ENCODE assay signal across 19 cellular contexts in the genomic region with DNA sequence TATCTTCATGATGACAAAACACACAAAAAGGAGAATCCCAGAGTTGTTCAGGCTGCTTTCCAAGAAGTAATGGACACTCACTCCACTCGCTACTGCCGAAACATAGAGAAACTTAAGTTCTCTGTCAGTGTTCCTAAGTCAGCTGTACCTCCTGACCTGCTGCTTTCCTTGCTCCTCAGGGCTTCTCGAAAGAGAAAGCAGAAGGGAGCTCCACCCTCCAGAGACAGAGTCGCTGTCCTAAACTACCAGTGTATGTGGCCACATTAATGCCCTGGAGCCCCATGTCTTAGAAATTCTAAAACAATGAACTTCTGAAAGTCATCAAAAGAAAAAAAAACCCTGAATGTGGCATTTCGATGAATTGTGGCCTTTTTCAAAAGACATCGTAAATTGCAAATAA.
DNase-seq lines count a peak whose midpoint lies in the region; ATAC-seq, FAIRE-seq and TF ChIP-seq lines count a peak whose summit lies in the region.
"Had no signal": no experiment of that assay in that cellular context is flagged by ENCODE, and none has a peak within 500 bp of the region (broad histone marks: within the 10 kb centered on the region; RNA-seq: fewer than 3 reads in every experiment).

No MANE protein-coding gene starts in this region.

- peak overlapping the region; percentile 71 for H2AFZ ChIP-seq in neural progenitor cell (replicated peaks)
- H2AFZ ChIP-seq: GM23248 had no signal

- 45% methylated on average over 6 of the region's 6 CpGs for WGBS in A549 (ENCODE audit: missing lambda C conversion rate)
- WGBS in heart left ventricle, 4 donors: 86 to 90% (median 88%) methylated on average over 6 of the region's 6 CpGs

- no peak for FAIRE-seq in A549 (lab: Jason Lieb, UNC)
- FAIRE-seq: HepG2, HTR-8/SVneo had no signal

- peaks cover 9% of the 10 kb centered on the region for H3K4me1 Mint-ChIP-seq in neural progenitor cell
- H3K4me1 Mint-ChIP-seq: B cell had no signal

- 0 out of 3 replicates have a peak overlapping the region, but pooled peaks have one; percentile 30 for H3K4me2 ChIP-seq in A549
- H3K4me2 ChIP-seq in neural progenitor cell: no peak overlapping the region
- H3K4me2 ChIP-seq: KMS-11 had no signal

- TF ChIP-seq POLR2A in A549 (IDR thresholded peaks at IDR 0.05; ENCODE audit: low read length) (no peak), heart left ventricle (IDR thresholded peaks at IDR 0.05) (no peak)

- H3K9me3 ChIP-seq in A549 (no peaks in the 10 kb centered on the region), neural progenitor cell (ENCODE audit: low read depth) (no peaks in the 10 kb centered on the region), heart left ventricle (no peaks in the 10 kb centered on the region)

- no peak overlapping the region for H3K27ac Mint-ChIP-seq in neural progenitor cell
- H3K27ac Mint-ChIP-seq: B cell; CD4-positive, alpha-beta T cell had no signal

- no peaks in the 10 kb centered on the region for H3K36me3 ChIP-seq in neural progenitor cell
- H3K36me3 ChIP-seq in heart left ventricle: no peaks in the 10 kb centered on the region

- ATAC-seq in A549: no peak
- ATAC-seq in heart left ventricle: no peak
- no peak for ATAC-seq in HG03571 (IDR thresholded peaks at IDR 0.05; ENCODE audit: unreplicated experiment)
- ATAC-seq: HepG2 had no signal

- no peak for TF ChIP-seq CTCF in A549 (IDR thresholded peaks at IDR 0.05)
- TF ChIP-seq CTCF in neural progenitor cell (IDR thresholded peaks at IDR 0.05): no peak
- no peak for TF ChIP-seq CTCF in foreskin fibroblast (IDR thresholded peaks at IDR 0.05; ENCODE audit: low read depth, low read length)
- TF ChIP-seq CTCF in heart left ventricle (IDR thresholded peaks at IDR 0.05): no peak

- H3K4me3 ChIP-seq in A549: no peak overlapping the region
- H3K4me3 ChIP-seq in neural progenitor cell: no peak overlapping the region
- no peak overlapping the region for H3K4me3 ChIP-seq in foreskin fibroblast (ENCODE audit: low read depth in 1 of 2, low read length in 2 of 2)
- no peak overlapping the region for H3K4me3 ChIP-seq in heart left ventricle
- H3K4me3 ChIP-seq: GM23248 had no signal

- intact Hi-C loops in heart left ventricle (cut with DNase I): no loop called here

- H3K27ac ChIP-seq in A549 (no peak overlapping the region), neural progenitor cell (no peak overlapping the region), heart left ventricle (no peak overlapping the region)
- H3K27ac ChIP-seq: GM23248, KMS-11 had no signal

- no peak for TF ChIP-seq RAD21 in A549 (conservative IDR thresholded peaks at IDR 0.05 in 1 of 2, IDR thresholded peaks at IDR 0.05 in 1 of 2)

- H4K20me1 ChIP-seq in neural progenitor cell (ENCODE audit: low read depth): no peaks in the 10 kb centered on the region

- POLR2A ChIA-PET in A549 (lab: Yijun Ruan, JAX): no interaction called here

- DNase-seq in A549 (ENCODE audit: low read depth in 1 of 2, low spot score in 1 of 2): no peak
- DNase-seq in H4 (ENCODE audit: low spot score): peak; percentile 29
- DNase-seq in RPMI8226: peak; percentile 23
- DNase-seq in neural progenitor cell (ENCODE audit: low spot score): no peak
- DNase-seq in foreskin fibroblast: no peak
- DNase-seq in heart left ventricle: no peak
- DNase-seq: 8988T; ACHN; C1 segment of cervical spinal cord; CD4-positive, alpha-beta T cell; DMS79 treated with DMSO at 0.1 percent for 48 hours; GDM1; GM23248; H7 had no signal

- H3K4me1 ChIP-seq in A549: peaks cover 8% of the 10 kb centered on the region; the same call in 1 of the 3 replicates
- H3K4me1 ChIP-seq in neural progenitor cell: peaks cover 8% of the 10 kb centered on the region
- no peaks in the 10 kb centered on the region for H3K4me1 ChIP-seq in heart left ventricle

- H3K9me3 Mint-ChIP-seq in neural progenitor cell: no peaks in the 10 kb centered on the region

- CTCF ChIA-PET in A549 (lab: Yijun Ruan, JAX): interaction anchor here (0.6 to 0.7 kb wide), 2 partner anchors 217 to 293 kb away, joined by 3 read pairs; no protein-coding TSS in a partner anchor

- peaks cover 4% of the 10 kb centered on the region for H3K27me3 Mint-ChIP-seq in neural progenitor cell (ENCODE audit: insufficient read depth, low read depth)
- H3K27me3 Mint-ChIP-seq: B cell; CD4-positive, alpha-beta T cell had no signal

- H3K27me3 ChIP-seq in neural progenitor cell: no peaks in the 10 kb centered on the region
- H3K27me3 ChIP-seq in heart left ventricle: no peaks in the 10 kb centered on the region

- no peak overlapping the region for H3K4me3 Mint-ChIP-seq in neural progenitor cell
- H3K4me3 Mint-ChIP-seq: B cell; CD4-positive, alpha-beta T cell had no signal

- TF ChIP-seq EP300 in A549 (IDR thresholded peaks at IDR 0.05): no peak

- H3F3A ChIP-seq in neural progenitor cell (ENCODE audit: low read depth): no peaks in the 10 kb centered on the region

- no peak overlapping the region for H3K9ac ChIP-seq in neural progenitor cell
- H3K9ac ChIP-seq: GM23248, KMS-11 had no signal

- no peaks in the 10 kb centered on the region for H3K36me3 Mint-ChIP-seq in neural progenitor cell

- no peaks in the 10 kb centered on the region for H3K79me2 ChIP-seq in neural progenitor cell (ENCODE audit: low read depth)

TF ChIP-seq in A549, 52 proteins besides CTCF, POLR2A, EP300 and RAD21:
- TF ChIP-seq RFX5 (IDR thresholded peaks at IDR 0.05): no peak
- no peak for TF ChIP-seq ZSCAN20 (CRISPR knock-in tag; IDR thresholded peaks at IDR 0.05)
- no peak for TF ChIP-seq KDM5A (IDR thresholded peaks at IDR 0.05)
- TF ChIP-seq TP53 (CRISPR knock-in tag; IDR thresholded peaks at IDR 0.05): no peak
- TF ChIP-seq MAX (IDR thresholded peaks at IDR 0.05): no peak
- no peak for TF ChIP-seq CHD2 (IDR thresholded peaks at IDR 0.05; ENCODE audit: low read length, partially characterized antibody)
- TF ChIP-seq REST (IDR thresholded peaks at IDR 0.05): no peak
- TF ChIP-seq CBX2 (IDR thresholded peaks at IDR 0.05; ENCODE audit: borderline replicate concordance, low read depth): no peak
- no peak for TF ChIP-seq JUNB (IDR thresholded peaks at IDR 0.05)
- no peak for TF ChIP-seq NPAS2 (CRISPR knock-in tag; IDR thresholded peaks at IDR 0.05; ENCODE audit: borderline replicate concordance)
- no peak for TF ChIP-seq CHD4 (IDR thresholded peaks at IDR 0.05; ENCODE audit: borderline replicate concordance)
- no peak for TF ChIP-seq MAFK (IDR thresholded peaks at IDR 0.05; ENCODE audit: partially characterized antibody)
- no peak for TF ChIP-seq SMC3 (IDR thresholded peaks at IDR 0.05)
- TF ChIP-seq, protein P1, sequence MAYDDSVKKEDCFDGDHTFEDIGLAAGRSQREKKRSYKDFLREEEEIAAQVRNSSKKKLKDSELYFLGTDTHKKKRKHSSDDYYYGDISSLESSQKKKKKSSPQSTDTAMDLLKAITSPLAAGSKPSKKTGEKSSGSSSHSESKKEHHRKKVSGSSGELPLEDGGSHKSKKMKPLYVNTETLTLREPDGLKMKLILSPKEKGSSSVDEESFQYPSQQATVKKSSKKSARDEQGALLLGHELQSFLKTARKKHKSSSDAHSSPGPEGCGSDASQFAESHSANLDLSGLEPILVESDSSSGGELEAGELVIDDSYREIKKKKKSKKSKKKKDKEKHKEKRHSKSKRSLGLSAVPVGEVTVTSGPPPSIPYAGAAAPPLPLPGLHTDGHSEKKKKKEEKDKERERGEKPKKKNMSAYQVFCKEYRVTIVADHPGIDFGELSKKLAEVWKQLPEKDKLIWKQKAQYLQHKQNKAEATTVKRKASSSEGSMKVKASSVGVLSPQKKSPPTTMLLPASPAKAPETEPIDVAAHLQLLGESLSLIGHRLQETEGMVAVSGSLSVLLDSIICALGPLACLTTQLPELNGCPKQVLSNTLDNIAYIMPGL (CRISPR knock-in tag; IDR thresholded peaks at IDR 0.05; ENCODE audit: borderline replicate concordance): no peak
- no peak for TF ChIP-seq RARB (CRISPR knock-in tag; IDR thresholded peaks at IDR 0.05)
- TF ChIP-seq, protein P2, sequence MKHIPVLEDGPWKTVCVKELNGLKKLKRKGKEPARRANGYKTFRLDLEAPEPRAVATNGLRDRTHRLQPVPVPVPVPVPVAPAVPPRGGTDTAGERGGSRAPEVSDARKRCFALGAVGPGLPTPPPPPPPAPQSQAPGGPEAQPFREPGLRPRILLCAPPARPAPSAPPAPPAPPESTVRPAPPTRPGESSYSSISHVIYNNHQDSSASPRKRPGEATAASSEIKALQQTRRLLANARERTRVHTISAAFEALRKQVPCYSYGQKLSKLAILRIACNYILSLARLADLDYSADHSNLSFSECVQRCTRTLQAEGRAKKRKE (CRISPR knock-in tag; IDR thresholded peaks at IDR 0.05; ENCODE audit: low read depth): no peak
- no peak for TF ChIP-seq ZFP36 (IDR thresholded peaks at IDR 0.05; ENCODE audit: borderline replicate concordance, partially characterized antibody)
- no peak for TF ChIP-seq SREBF2 (IDR thresholded peaks at IDR 0.05)

Comparison
In these comparisons a context has a peak if more than half of its experiments do, and no peak if none do; other contexts are left out.
1. DNase-seq: peak in H4 (single experiment) and RPMI8226 (single experiment); none in A549 (0 of 2), neural progenitor cell (single experiment), foreskin fibroblast (0 of 2) and heart left ventricle (0 of 5).